1 cellular context compared by ENCODE assay signal in genomic region chr1:229883504-229884200, GRCh38.
TF ChIP-seq lines count a peak whose summit lies in the region.

No MANE protein-coding gene starts in this region.

TF ChIP-seq in H1, 55 proteins besides CTCF, POLR2A, EP300 and RAD21:
- no peak for TF ChIP-seq EGR1 (IDR thresholded peaks at IDR 0.05; ENCODE audit: borderline replicate concordance, low read depth, low read length)
- TF ChIP-seq CHD7 (IDR thresholded peaks at IDR 0.05; ENCODE audit: insufficient replicate concordance, low read length): no peak
- no peak for TF ChIP-seq CHD1 (IDR thresholded peaks at IDR 0.05; ENCODE audit: low read depth, low read length)
- no peak for TF ChIP-seq CBX8 (IDR thresholded peaks at IDR 0.05; ENCODE audit: borderline replicate concordance, low read depth, low read length)
- no peak for TF ChIP-seq BRCA1 (IDR thresholded peaks at IDR 0.05; ENCODE audit: low read depth, low read length)
- TF ChIP-seq TAF7 (optimal IDR thresholded peaks at IDR 0.05; ENCODE audit: borderline replicate concordance, low read depth, low read length): no peak
- no peak for TF ChIP-seq CREB1 (IDR thresholded peaks at IDR 0.05)
- no peak for TF ChIP-seq EZH2 (IDR thresholded peaks at IDR 0.05; ENCODE audit: low read depth, low read length, severe bottlenecking)
- no peak for TF ChIP-seq SUZ12 (IDR thresholded peaks at IDR 0.05; ENCODE audit: low read length)
- no peak for TF ChIP-seq TAF1 (IDR thresholded peaks at IDR 0.05; ENCODE audit: low read depth, low read length)
- no peak for TF ChIP-seq RXRA (IDR thresholded peaks at IDR 0.05; ENCODE audit: insufficient read depth, low read depth, low read length)
- no peak for TF ChIP-seq ZNF274 (IDR thresholded peaks at IDR 0.05; ENCODE audit: borderline replicate concordance, extremely low read depth, low read length)
- no peak for TF ChIP-seq JUN (IDR thresholded peaks at IDR 0.05; ENCODE audit: low read depth, low read length)
- TF ChIP-seq MAX (IDR thresholded peaks at IDR 0.05): no peak
- no peak for TF ChIP-seq HDAC2 (IDR thresholded peaks at IDR 0.05; ENCODE audit: borderline replicate concordance in 1 of 2, low read depth in 2 of 2, low read length in 2 of 2)
- TF ChIP-seq GABPA (IDR thresholded peaks at IDR 0.05; ENCODE audit: borderline replicate concordance, insufficient read depth, low read length): no peak
- no peak for TF ChIP-seq BCL11A (IDR thresholded peaks at IDR 0.05; ENCODE audit: low read depth in 2 of 2, low read length in 2 of 2)
- TF ChIP-seq E2F6 (IDR thresholded peaks at IDR 0.05): no peak
